ENCODE assay signal across 26 cellular contexts in the genomic region with DNA sequence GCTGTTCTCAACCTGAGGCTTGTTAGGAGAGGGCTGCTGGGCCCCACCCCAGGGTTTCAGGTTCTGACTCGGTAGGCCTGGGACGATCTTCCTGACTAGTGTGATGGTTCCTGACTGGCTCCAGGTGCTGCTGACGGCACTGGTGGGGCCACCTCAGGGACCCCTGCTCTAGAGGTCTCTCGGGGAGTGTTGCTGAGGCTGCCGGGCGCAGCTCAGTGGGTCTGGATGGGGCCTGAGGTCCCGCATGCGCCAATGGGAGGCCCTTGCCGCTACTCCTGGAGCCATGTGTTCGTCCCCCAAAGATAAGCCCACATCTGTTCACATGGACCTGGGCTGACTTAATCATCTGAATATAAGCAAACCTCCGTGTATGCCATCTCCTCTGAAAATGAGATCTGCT.
"Had no signal": no experiment of that assay in that cellular context is flagged by ENCODE, and none has a peak within 500 bp of the region (broad histone marks: within the 10 kb centered on the region; RNA-seq: fewer than 3 reads in every experiment).

No MANE protein-coding gene starts in this region.

- H3K9me3 Mint-ChIP-seq: activated B cell treated with CpG ODN at 0.5 μM for 24 hours; activated CD4-positive, alpha-beta T cell treated with anti-CD3 and anti-CD28 coated beads, Interleukin-2, amount 10 ng/mL, durations not matched to agents 24 days and 14 days; activated T-helper 17 cell treated with anti-CD3 and anti-CD28 coated beads, Interleukin-2, amount 50 U/mL, for 72 hours; T-helper 1 cell treated with Interleukin-12 subunit alpha and Interleukin-12 subunit beta and Interleukin-4 antibody, amounts not matched to agents 30 μg/mL and 1 μg/mL, for 36 hours had no signal

- H3K4me3 ChIP-seq: breast epithelium, SJSA1 had no signal

- H3K9me3 ChIP-seq: breast epithelium, SJSA1 had no signal

- H3K27ac Mint-ChIP-seq: activated B cell treated with CpG ODN at 0.5 μM for 24 hours; activated CD4-positive, alpha-beta T cell treated with anti-CD3 and anti-CD28 coated beads, Interleukin-2, amount 10 ng/mL, durations not matched to agents 24 days and 14 days; activated T-helper 17 cell treated with anti-CD3 and anti-CD28 coated beads, Interleukin-2, amount 50 U/mL, for 72 hours; T-helper 1 cell treated with Interleukin-12 subunit alpha and Interleukin-12 subunit beta and Interleukin-4 antibody, amounts not matched to agents 30 μg/mL and 1 μg/mL, for 36 hours had no signal

- H3K27me3 ChIP-seq: breast epithelium, SJSA1 had no signal

- ATAC-seq: activated T-helper 17 cell treated with anti-CD3 and anti-CD28 coated beads, Interleukin-2, amount 50 U/mL, for 72 hours; Panc1 had no signal

- H3K9ac ChIP-seq: KMS-11 had no signal

- H3K4me3 Mint-ChIP-seq: activated B cell treated with CpG ODN at 0.5 μM for 24 hours; activated CD4-positive, alpha-beta T cell treated with anti-CD3 and anti-CD28 coated beads, Interleukin-2, amount 10 ng/mL, durations not matched to agents 24 days and 14 days; activated T-helper 17 cell treated with anti-CD3 and anti-CD28 coated beads, Interleukin-2, amount 50 U/mL, for 72 hours; T-helper 1 cell treated with Interleukin-12 subunit alpha and Interleukin-12 subunit beta and Interleukin-4 antibody, amounts not matched to agents 30 μg/mL and 1 μg/mL, for 36 hours had no signal

- H3K4me2 ChIP-seq: KMS-11 had no signal

- DNase-seq: activated B cell treated with CpG ODN at 0.5 μM for 24 hours; activated CD4-positive, alpha-beta T cell treated with anti-CD3 and anti-CD28 coated beads for 1 hour; activated CD4-positive, alpha-beta T cell treated with anti-CD3 and anti-CD28 coated beads, Interleukin-2, amount 10 ng/mL, durations not matched to agents 24 days and 14 days; activated CD4-positive, alpha-beta T cell treated with anti-CD3 and anti-CD28 coated beads, Interleukin-2, amount 50 U/mL, for 48 hours; activated gamma-delta T cell treated with Interleukin-2 at 50 U/mL for 16 hours; activated naive CD4-positive, alpha-beta T cell treated with anti-CD3 and anti-CD28 coated beads, Interleukin-2, amount 50 U/mL, for 16 hours; activated T-cell treated with anti-CD3 and anti-CD28 coated beads for 4 hours; activated T-cell treated with anti-CD3 and anti-CD28 coated beads, Interleukin-2, amount 50 U/mL, for 48 hours; central memory CD4-positive, alpha-beta T cell; NCI-H1092; NCI-H1417; NCI-H1694; NCI-H2029 treated with DMSO at 0.1 percent for 48 hours; NCI-H345; NCI-H510A; NCI-H526 treated with DMSO at 0.1 percent for 48 hours; NK-92 treated with Interleukin-12 subunit alpha and Interleukin-12 subunit beta, amount 100 ng/mL, for 24 hours; OCI-M1; Right ventricle myocardium superior had no signal

- H3K4me1 Mint-ChIP-seq: activated B cell treated with CpG ODN at 0.5 μM for 24 hours; activated CD4-positive, alpha-beta T cell treated with anti-CD3 and anti-CD28 coated beads, Interleukin-2, amount 10 ng/mL, durations not matched to agents 24 days and 14 days had no signal

- H3K27ac ChIP-seq: breast epithelium, KMS-11, RWPE1, SJSA1 had no signal

- H3K36me3 ChIP-seq: breast epithelium, SJSA1 had no signal

- H3K4me1 ChIP-seq: breast epithelium, SJSA1 had no signal

- H3K27me3 Mint-ChIP-seq: activated B cell treated with CpG ODN at 0.5 μM for 24 hours; activated CD4-positive, alpha-beta T cell treated with anti-CD3 and anti-CD28 coated beads, Interleukin-2, amount 10 ng/mL, durations not matched to agents 24 days and 14 days; activated T-helper 17 cell treated with anti-CD3 and anti-CD28 coated beads, Interleukin-2, amount 50 U/mL, for 72 hours had no signal
